ENCODE assay signal across 9 cellular contexts in the genomic region with DNA sequence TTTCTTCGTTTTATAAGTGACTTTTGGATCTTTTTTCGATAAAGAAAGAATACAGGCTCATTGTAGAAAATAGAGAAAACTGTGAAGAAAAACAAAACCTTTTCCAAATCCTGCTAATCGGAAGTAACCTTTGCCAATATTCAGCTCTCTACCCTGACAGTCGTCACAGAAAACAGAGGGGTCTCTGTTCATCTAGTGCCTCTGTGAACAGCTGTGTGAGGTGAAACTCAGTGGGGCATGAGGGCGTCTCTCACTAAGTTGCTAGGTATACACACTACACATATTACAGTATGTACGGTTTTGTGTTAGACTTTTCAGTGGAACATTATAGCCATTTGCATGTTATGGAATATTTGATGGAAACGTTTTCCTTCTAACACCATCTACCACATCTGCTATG.
"Had no signal": no experiment of that assay in that cellular context is flagged by ENCODE, and none has a peak within 500 bp of the region (broad histone marks: within the 10 kb centered on the region; RNA-seq: fewer than 3 reads in every experiment).

No MANE protein-coding gene starts in this region.

- H3K4me3 ChIP-seq: GM23248, GM23338, HAP-1 had no signal

- H3K36me3 ChIP-seq: HAP-1 had no signal

- H3K9me3 ChIP-seq: HAP-1 had no signal

- H2AFZ ChIP-seq: GM23248, GM23338 had no signal

- H3K27ac ChIP-seq: GM23248 had no signal

- DNase-seq: GM23248, GOT3, H7, H9, HCEC 1CT, HFFc6 had no signal

- H3K4me1 ChIP-seq: HAP-1 had no signal

- ATAC-seq: GM23338, HCT116 had no signal

- H3K4me2 ChIP-seq: GM23338 had no signal
